In the genomic region with DNA sequence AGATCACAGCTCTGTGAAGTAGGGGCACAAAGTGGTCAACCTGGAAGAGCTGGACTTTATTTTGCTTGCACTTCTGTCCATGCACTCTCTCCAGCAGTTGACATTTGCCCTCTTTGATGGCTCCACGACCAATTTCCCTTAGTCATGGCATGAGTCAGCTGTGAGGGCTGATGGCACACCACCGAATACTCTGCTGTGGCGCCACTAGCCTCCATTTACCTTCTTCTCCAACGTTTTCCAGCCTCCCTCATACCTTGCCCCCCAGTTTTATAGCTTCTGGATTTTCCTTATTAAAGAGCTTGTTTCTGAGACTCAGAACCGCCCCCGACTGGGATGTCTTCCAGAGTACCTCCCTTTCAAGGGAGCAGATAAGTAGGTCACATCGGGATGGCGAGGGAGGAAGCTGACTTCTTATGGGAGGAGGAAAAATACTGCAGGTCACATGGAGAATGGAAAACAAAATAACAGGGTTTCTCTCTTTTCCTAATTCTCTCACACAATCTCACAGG, we compare ENCODE assay signal across 1 cellular context.
TF ChIP-seq lines count a peak whose summit lies in the region.

No MANE protein-coding gene starts in this region.

TF ChIP-seq in HepG2, 621 proteins besides CTCF, POLR2A, EP300 and RAD21 (continued from another document and continues in another):
- TF ChIP-seq, protein P1, sequence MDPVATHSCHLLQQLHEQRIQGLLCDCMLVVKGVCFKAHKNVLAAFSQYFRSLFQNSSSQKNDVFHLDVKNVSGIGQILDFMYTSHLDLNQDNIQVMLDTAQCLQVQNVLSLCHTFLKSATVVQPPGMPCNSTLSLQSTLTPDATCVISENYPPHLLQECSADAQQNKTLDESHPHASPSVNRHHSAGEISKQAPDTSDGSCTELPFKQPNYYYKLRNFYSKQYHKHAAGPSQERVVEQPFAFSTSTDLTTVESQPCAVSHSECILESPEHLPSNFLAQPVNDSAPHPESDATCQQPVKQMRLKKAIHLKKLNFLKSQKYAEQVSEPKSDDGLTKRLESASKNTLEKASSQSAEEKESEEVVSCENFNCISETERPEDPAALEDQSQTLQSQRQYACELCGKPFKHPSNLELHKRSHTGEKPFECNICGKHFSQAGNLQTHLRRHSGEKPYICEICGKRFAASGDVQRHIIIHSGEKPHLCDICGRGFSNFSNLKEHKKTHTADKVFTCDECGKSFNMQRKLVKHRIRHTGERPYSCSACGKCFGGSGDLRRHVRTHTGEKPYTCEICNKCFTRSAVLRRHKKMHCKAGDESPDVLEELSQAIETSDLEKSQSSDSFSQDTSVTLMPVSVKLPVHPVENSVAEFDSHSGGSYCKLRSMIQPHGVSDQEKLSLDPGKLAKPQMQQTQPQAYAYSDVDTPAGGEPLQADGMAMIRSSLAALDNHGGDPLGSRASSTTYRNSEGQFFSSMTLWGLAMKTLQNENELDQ (CRISPR knock-in tag; IDR thresholded peaks at IDR 0.05; ENCODE audit: borderline replicate concordance) = no peak
- peak; percentile 63; the same call in 1 of the 2 replicates for TF ChIP-seq HDAC1 (CRISPR knock-in tag; IDR thresholded peaks at IDR 0.05)
- TF ChIP-seq HNRNPL (IDR thresholded peaks at IDR 0.05; ENCODE audit: low read depth, low read length) = no peak
- no peak for TF ChIP-seq ZNF780A (CRISPR knock-in tag; IDR thresholded peaks at IDR 0.05)
- no peak for TF ChIP-seq PRPF4 (IDR thresholded peaks at IDR 0.05; ENCODE audit: low read depth, low read length, poor library complexity, severe bottlenecking)
- TF ChIP-seq PTBP1 (IDR thresholded peaks at IDR 0.05; ENCODE audit: low read depth, low read length, poor library complexity, severe bottlenecking) = no peak
- peak; percentile 88 for TF ChIP-seq MED1 (CRISPR knock-in tag; IDR thresholded peaks at IDR 0.05)
- TF ChIP-seq ZNF432 (CRISPR knock-in tag; IDR thresholded peaks at IDR 0.05; ENCODE audit: borderline replicate concordance) = no peak
- TF ChIP-seq TBL1XR1 (IDR thresholded peaks at IDR 0.05; ENCODE audit: borderline replicate concordance, low read length, partially characterized antibody) = peak; percentile 54
- TF ChIP-seq, protein P2, sequence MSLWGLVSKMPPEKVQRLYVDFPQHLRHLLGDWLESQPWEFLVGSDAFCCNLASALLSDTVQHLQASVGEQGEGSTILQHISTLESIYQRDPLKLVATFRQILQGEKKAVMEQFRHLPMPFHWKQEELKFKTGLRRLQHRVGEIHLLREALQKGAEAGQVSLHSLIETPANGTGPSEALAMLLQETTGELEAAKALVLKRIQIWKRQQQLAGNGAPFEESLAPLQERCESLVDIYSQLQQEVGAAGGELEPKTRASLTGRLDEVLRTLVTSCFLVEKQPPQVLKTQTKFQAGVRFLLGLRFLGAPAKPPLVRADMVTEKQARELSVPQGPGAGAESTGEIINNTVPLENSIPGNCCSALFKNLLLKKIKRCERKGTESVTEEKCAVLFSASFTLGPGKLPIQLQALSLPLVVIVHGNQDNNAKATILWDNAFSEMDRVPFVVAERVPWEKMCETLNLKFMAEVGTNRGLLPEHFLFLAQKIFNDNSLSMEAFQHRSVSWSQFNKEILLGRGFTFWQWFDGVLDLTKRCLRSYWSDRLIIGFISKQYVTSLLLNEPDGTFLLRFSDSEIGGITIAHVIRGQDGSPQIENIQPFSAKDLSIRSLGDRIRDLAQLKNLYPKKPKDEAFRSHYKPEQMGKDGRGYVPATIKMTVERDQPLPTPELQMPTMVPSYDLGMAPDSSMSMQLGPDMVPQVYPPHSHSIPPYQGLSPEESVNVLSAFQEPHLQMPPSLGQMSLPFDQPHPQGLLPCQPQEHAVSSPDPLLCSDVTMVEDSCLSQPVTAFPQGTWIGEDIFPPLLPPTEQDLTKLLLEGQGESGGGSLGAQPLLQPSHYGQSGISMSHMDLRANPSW (CRISPR knock-in tag; IDR thresholded peaks at IDR 0.05; ENCODE audit: borderline replicate concordance) = 0 out of 2 replicates have a peak, but pooled peaks have one; percentile 15
- TF ChIP-seq, protein P3, sequence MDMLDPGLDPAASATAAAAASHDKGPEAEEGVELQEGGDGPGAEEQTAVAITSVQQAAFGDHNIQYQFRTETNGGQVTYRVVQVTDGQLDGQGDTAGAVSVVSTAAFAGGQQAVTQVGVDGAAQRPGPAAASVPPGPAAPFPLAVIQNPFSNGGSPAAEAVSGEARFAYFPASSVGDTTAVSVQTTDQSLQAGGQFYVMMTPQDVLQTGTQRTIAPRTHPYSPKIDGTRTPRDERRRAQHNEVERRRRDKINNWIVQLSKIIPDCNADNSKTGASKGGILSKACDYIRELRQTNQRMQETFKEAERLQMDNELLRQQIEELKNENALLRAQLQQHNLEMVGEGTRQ (IDR thresholded peaks at IDR 0.05; ENCODE audit: low read depth, low read length) = no peak
- TF ChIP-seq, protein P3 (CRISPR knock-in tag; IDR thresholded peaks at IDR 0.05; ENCODE audit: borderline replicate concordance) = no peak
- TF ChIP-seq BORCS8-MEF2B (CRISPR knock-in tag; IDR thresholded peaks at IDR 0.05) = no peak
- no peak for TF ChIP-seq SMAD3 (CRISPR knock-in tag; IDR thresholded peaks at IDR 0.05)
- TF ChIP-seq ATAD3A (CRISPR knock-in tag; IDR thresholded peaks at IDR 0.05) = no peak
- TF ChIP-seq SMAD1 (CRISPR knock-in tag; IDR thresholded peaks at IDR 0.05; ENCODE audit: borderline replicate concordance, low read depth) = no peak
- TF ChIP-seq ZNF713 (CRISPR knock-in tag; IDR thresholded peaks at IDR 0.05) = no peak
- no peak for TF ChIP-seq ZKSCAN5 (CRISPR knock-in tag; IDR thresholded peaks at IDR 0.05)
- no peak for TF ChIP-seq ZNF331 (CRISPR knock-in tag; IDR thresholded peaks at IDR 0.05)
- peak; percentile 74 for TF ChIP-seq HDAC2 (CRISPR knock-in tag; IDR thresholded peaks at IDR 0.05)
- no peak for TF ChIP-seq ZNF207 (IDR thresholded peaks at IDR 0.05; ENCODE audit: borderline replicate concordance)
- no peak for TF ChIP-seq TP53 (CRISPR knock-in tag; conservative IDR thresholded peaks at IDR 0.05)
- no peak for TF ChIP-seq NR1H2 (CRISPR knock-in tag; IDR thresholded peaks at IDR 0.05; ENCODE audit: borderline replicate concordance, low read depth)
- TF ChIP-seq RFXANK (CRISPR knock-in tag; IDR thresholded peaks at IDR 0.05) = no peak
- peak; percentile 54 for TF ChIP-seq YY1 (IDR thresholded peaks at IDR 0.05; ENCODE audit: insufficient read depth, insufficient replicate concordance, low read depth, low read length)
- TF ChIP-seq, protein P4, sequence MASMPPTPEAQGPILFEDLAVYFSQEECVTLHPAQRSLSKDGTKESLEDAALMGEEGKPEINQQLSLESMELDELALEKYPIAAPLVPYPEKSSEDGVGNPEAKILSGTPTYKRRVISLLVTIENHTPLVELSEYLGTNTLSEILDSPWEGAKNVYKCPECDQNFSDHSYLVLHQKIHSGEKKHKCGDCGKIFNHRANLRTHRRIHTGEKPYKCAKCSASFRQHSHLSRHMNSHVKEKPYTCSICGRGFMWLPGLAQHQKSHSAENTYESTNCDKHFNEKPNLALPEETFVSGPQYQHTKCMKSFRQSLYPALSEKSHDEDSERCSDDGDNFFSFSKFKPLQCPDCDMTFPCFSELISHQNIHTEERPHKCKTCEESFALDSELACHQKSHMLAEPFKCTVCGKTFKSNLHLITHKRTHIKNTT (CRISPR knock-in tag; IDR thresholded peaks at IDR 0.05) = no peak
- TF ChIP-seq EEA1 (CRISPR knock-in tag; IDR thresholded peaks at IDR 0.05; ENCODE audit: borderline replicate concordance) = no peak
- TF ChIP-seq KAT7 (CRISPR knock-in tag; IDR thresholded peaks at IDR 0.05; ENCODE audit: borderline replicate concordance) = no peak
- TF ChIP-seq CHCHD3 (CRISPR knock-in tag; IDR thresholded peaks at IDR 0.05) = no peak
- TF ChIP-seq, protein P5, sequence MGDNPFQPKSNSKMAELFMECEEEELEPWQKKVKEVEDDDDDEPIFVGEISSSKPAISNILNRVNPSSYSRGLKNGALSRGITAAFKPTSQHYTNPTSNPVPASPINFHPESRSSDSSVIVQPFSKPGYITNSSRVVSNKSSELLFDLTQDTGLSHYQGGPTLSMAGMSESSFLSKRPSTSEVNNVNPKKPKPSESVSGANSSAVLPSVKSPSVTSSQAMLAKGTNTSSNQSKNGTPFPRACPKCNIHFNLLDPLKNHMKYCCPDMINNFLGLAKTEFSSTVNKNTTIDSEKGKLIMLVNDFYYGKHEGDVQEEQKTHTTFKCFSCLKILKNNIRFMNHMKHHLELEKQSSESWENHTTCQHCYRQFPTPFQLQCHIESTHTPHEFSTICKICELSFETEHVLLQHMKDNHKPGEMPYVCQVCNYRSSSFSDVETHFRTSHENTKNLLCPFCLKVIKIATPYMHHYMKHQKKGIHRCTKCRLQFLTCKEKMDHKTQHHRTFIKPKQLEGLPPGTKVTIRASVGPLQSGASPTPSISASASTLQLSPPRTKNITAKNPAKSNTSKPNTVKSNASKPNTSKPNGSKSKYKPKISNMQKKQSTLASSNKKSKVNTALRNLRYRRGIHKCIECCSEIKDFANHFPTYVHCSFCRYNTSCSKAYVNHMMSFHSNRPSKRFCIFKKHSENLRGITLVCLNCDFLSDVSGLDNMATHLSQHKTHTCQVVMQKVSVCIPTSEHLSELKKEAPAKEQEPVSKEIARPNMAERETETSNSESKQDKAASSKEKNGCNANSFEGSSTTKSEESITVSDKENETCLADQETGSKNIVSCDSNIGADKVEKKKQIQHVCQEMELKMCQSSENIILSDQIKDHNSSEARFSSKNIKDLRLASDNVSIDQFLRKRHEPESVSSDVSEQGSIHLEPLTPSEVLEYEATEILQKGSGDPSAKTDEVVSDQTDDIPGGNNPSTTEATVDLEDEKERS (CRISPR knock-in tag; IDR thresholded peaks at IDR 0.05) = 0 out of 2 replicates have a peak, but pooled peaks have one; percentile 21
- TF ChIP-seq ZFAT (CRISPR knock-in tag; conservative IDR thresholded peaks at IDR 0.05) = no peak
- no peak for TF ChIP-seq PLRG1 (conservative IDR thresholded peaks at IDR 0.05)
- no peak for TF ChIP-seq CHD2 (IDR thresholded peaks at IDR 0.05; ENCODE audit: low read depth, low read length)
- TF ChIP-seq, protein P6, sequence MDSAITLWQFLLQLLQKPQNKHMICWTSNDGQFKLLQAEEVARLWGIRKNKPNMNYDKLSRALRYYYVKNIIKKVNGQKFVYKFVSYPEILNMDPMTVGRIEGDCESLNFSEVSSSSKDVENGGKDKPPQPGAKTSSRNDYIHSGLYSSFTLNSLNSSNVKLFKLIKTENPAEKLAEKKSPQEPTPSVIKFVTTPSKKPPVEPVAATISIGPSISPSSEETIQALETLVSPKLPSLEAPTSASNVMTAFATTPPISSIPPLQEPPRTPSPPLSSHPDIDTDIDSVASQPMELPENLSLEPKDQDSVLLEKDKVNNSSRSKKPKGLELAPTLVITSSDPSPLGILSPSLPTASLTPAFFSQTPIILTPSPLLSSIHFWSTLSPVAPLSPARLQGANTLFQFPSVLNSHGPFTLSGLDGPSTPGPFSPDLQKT (CRISPR knock-in tag; IDR thresholded peaks at IDR 0.05; ENCODE audit: borderline replicate concordance) = no peak
- TF ChIP-seq SP2 (CRISPR knock-in tag; IDR thresholded peaks at IDR 0.05) = no peak
- peak; percentile 94 for TF ChIP-seq RXRB (CRISPR knock-in tag; IDR thresholded peaks at IDR 0.05; ENCODE audit: borderline replicate concordance)
- no peak for TF ChIP-seq ZNF296 (CRISPR knock-in tag; conservative IDR thresholded peaks at IDR 0.05)
- TF ChIP-seq ZNF180 (CRISPR knock-in tag; IDR thresholded peaks at IDR 0.05; ENCODE audit: borderline replicate concordance, low read depth) = no peak
- TF ChIP-seq KLF13 (CRISPR knock-in tag; IDR thresholded peaks at IDR 0.05) = no peak
- no peak for TF ChIP-seq PCBP1 (IDR thresholded peaks at IDR 0.05; ENCODE audit: borderline replicate concordance, low read depth, low read length)
- TF ChIP-seq BHLHE40 (IDR thresholded peaks at IDR 0.05; ENCODE audit: low read length) = peak; percentile 43
- TF ChIP-seq ZNF737 (CRISPR knock-in tag; IDR thresholded peaks at IDR 0.05; ENCODE audit: borderline replicate concordance) = no peak
- TF ChIP-seq, protein P7, sequence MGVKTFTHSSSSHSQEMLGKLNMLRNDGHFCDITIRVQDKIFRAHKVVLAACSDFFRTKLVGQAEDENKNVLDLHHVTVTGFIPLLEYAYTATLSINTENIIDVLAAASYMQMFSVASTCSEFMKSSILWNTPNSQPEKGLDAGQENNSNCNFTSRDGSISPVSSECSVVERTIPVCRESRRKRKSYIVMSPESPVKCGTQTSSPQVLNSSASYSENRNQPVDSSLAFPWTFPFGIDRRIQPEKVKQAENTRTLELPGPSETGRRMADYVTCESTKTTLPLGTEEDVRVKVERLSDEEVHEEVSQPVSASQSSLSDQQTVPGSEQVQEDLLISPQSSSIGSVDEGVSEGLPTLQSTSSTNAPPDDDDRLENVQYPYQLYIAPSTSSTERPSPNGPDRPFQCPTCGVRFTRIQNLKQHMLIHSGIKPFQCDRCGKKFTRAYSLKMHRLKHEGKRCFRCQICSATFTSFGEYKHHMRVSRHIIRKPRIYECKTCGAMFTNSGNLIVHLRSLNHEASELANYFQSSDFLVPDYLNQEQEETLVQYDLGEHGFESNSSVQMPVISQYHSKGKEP (CRISPR knock-in tag; IDR thresholded peaks at IDR 0.05) = no peak
- no peak for TF ChIP-seq ZSCAN22 (CRISPR knock-in tag; IDR thresholded peaks at IDR 0.05)
- TF ChIP-seq, protein P8, sequence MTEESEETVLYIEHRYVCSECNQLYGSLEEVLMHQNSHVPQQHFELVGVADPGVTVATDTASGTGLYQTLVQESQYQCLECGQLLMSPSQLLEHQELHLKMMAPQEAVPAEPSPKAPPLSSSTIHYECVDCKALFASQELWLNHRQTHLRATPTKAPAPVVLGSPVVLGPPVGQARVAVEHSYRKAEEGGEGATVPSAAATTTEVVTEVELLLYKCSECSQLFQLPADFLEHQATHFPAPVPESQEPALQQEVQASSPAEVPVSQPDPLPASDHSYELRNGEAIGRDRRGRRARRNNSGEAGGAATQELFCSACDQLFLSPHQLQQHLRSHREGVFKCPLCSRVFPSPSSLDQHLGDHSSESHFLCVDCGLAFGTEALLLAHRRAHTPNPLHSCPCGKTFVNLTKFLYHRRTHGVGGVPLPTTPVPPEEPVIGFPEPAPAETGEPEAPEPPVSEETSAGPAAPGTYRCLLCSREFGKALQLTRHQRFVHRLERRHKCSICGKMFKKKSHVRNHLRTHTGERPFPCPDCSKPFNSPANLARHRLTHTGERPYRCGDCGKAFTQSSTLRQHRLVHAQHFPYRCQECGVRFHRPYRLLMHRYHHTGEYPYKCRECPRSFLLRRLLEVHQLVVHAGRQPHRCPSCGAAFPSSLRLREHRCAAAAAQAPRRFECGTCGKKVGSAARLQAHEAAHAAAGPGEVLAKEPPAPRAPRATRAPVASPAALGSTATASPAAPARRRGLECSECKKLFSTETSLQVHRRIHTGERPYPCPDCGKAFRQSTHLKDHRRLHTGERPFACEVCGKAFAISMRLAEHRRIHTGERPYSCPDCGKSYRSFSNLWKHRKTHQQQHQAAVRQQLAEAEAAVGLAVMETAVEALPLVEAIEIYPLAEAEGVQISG (CRISPR knock-in tag; IDR thresholded peaks at IDR 0.05) = no peak
- no peak for TF ChIP-seq ZNF567 (CRISPR knock-in tag; IDR thresholded peaks at IDR 0.05; ENCODE audit: borderline replicate concordance)
- TF ChIP-seq SCMH1 (CRISPR knock-in tag; IDR thresholded peaks at IDR 0.05; ENCODE audit: borderline replicate concordance) = no peak
- TF ChIP-seq ZNF382 (CRISPR knock-in tag; IDR thresholded peaks at IDR 0.05; ENCODE audit: borderline replicate concordance) = no peak
- TF ChIP-seq GATA4 (IDR thresholded peaks at IDR 0.05; ENCODE audit: borderline replicate concordance, low read depth) = no peak
- TF ChIP-seq XBP1 (CRISPR knock-in tag; IDR thresholded peaks at IDR 0.05) = no peak
